ENCODE assay signal across 14 cellular contexts in the genomic region with DNA sequence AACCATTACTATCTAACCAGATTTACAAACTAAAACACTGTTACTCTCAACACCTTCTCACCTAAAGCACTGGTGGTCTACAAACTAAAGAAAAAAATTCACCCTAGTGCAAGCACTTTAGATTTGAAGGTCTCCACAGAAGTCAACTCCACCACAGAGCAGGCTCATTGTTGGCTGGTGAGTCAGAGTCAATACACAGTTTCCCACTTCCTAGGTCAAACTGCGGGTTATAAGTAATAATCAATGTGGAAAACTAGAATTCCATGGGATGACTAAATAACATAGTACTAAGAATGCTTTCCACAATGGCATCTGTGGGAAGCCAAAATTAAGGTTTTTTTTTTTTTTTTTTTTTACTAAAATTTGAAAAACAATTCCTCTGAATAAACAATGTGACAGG.
DNase-seq lines count a peak whose midpoint lies in the region; ATAC-seq and TF ChIP-seq lines count a peak whose summit lies in the region.
"Had no signal": no experiment of that assay in that cellular context is flagged by ENCODE, and none has a peak within 500 bp of the region (broad histone marks: within the 10 kb centered on the region; RNA-seq: fewer than 3 reads in every experiment).

No MANE protein-coding gene starts in this region.

- peak; percentile 49 for DNase-seq in H4 (ENCODE audit: low spot score)
- DNase-seq in foreskin fibroblast, result peak; percentile 91 to 93
- no peak for DNase-seq in smooth muscle cell (lab: John Stamatoyannopoulos, UW; ENCODE audit: unreplicated experiment)
- no peak for DNase-seq in NCI-H2107 (lab: John Stamatoyannopoulos, UW)
- no peak for DNase-seq in NCI-H1694 (lab: John Stamatoyannopoulos, UW)
- DNase-seq in GF-D8 (lab: John Stamatoyannopoulos, UW), result no peak
- DNase-seq in DMS79 (lab: John Stamatoyannopoulos, UW), result no peak
- DNase-seq: COR-L47, hypothalamus, Karpas-422, NCI-H2171, stomach had no signal

- H3K4me1 ChIP-seq in smooth muscle cell (ENCODE audit: low read depth), result peaks cover 18% of the 10 kb centered on the region

- H3K4me3 ChIP-seq in foreskin fibroblast (ENCODE audit: low read depth in 1 of 2, low read length in 2 of 2) (no peak overlapping the region), smooth muscle cell (no peak overlapping the region)
- H3K4me3 ChIP-seq: GM12878, stomach had no signal

- H3K36me3 ChIP-seq in smooth muscle cell (ENCODE audit: low read depth), result no peaks in the 10 kb centered on the region
- H3K36me3 ChIP-seq: stomach had no signal

- no peaks in the 10 kb centered on the region for H3K9me3 ChIP-seq in smooth muscle cell (replicated peaks; ENCODE audit: low read depth)
- H3K9me3 ChIP-seq: stomach had no signal

- TF ChIP-seq CTCF in foreskin fibroblast (IDR thresholded peaks at IDR 0.05; ENCODE audit: low read depth, low read length) (no peak), smooth muscle cell (IDR thresholded peaks at IDR 0.05; ENCODE audit: borderline replicate concordance, insufficient read depth, poor library complexity, severe bottlenecking) (no peak)

- WGBS in smooth muscle cell (ENCODE audit: low lambda C conversion rate), result 40% methylated on average over 1 of the region's 1 CpG

- no peaks in the 10 kb centered on the region for H4K20me1 ChIP-seq in smooth muscle cell (ENCODE audit: low read depth)

- H3K27me3 ChIP-seq in smooth muscle cell (ENCODE audit: low read depth), result no peaks in the 10 kb centered on the region
- H3K27me3 ChIP-seq: stomach had no signal

- H3F3A ChIP-seq in smooth muscle cell (ENCODE audit: low read depth), result no peaks in the 10 kb centered on the region

- no peaks in the 10 kb centered on the region for H3K79me2 ChIP-seq in smooth muscle cell (ENCODE audit: low read depth)

- ATAC-seq in SK-N-SH treated with all-trans-retinoic acid at 6 μM for 48 hours, result peak; percentile 42
- ATAC-seq: GM12878 had no signal

- H3K9ac ChIP-seq in smooth muscle cell (ENCODE audit: low read depth), result peak overlapping the region; percentile 70

- peak overlapping the region; percentile 60 for H3K4me2 ChIP-seq in smooth muscle cell

- H3K27ac ChIP-seq in smooth muscle cell (ENCODE audit: low read depth), result peak overlapping the region; percentile 94

- no peak overlapping the region for H2AFZ ChIP-seq in smooth muscle cell (ENCODE audit: low read depth)

TF ChIP-seq in SK-N-SH treated with all-trans-retinoic acid at 6 μM for 48 hours, 23 proteins besides CTCF, POLR2A, EP300 and RAD21:
- TF ChIP-seq, protein P1, sequence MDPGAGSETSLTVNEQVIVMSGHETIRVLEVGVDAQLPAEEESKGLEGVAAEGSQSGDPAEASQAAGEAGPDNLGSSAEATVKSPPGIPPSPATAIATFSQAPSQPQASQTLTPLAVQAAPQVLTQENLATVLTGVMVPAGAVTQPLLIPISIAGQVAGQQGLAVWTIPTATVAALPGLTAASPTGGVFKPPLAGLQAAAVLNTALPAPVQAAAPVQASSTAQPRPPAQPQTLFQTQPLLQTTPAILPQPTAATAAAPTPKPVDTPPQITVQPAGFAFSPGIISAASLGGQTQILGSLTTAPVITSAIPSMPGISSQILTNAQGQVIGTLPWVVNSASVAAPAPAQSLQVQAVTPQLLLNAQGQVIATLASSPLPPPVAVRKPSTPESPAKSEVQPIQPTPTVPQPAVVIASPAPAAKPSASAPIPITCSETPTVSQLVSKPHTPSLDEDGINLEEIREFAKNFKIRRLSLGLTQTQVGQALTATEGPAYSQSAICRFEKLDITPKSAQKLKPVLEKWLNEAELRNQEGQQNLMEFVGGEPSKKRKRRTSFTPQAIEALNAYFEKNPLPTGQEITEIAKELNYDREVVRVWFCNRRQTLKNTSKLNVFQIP (CRISPR knock-in tag; IDR thresholded peaks at IDR 0.05; ENCODE audit: borderline replicate concordance, low read depth), result no peak
- TF ChIP-seq RARB (CRISPR knock-in tag; IDR thresholded peaks at IDR 0.05) (no peak), ESRRG (CRISPR knock-in tag; IDR thresholded peaks at IDR 0.05) (no peak), ARNTL (CRISPR knock-in tag; IDR thresholded peaks at IDR 0.05; ENCODE audit: borderline replicate concordance, low read depth) (no peak), ZFP30 (CRISPR knock-in tag; IDR thresholded peaks at IDR 0.05) (no peak), ZC3H10 (CRISPR knock-in tag; IDR thresholded peaks at IDR 0.05) (no peak), PPARA (CRISPR knock-in tag; IDR thresholded peaks at IDR 0.05; ENCODE audit: borderline replicate concordance) (no peak), ZFP3 (CRISPR knock-in tag; IDR thresholded peaks at IDR 0.05) (no peak), TCF4 (CRISPR knock-in tag; IDR thresholded peaks at IDR 0.05; ENCODE audit: borderline replicate concordance) (no peak), CSDC2 (CRISPR knock-in tag; IDR thresholded peaks at IDR 0.05) (no peak), ZNF70 (CRISPR knock-in tag; IDR thresholded peaks at IDR 0.05) (no peak), TOX (CRISPR knock-in tag; IDR thresholded peaks at IDR 0.05; ENCODE audit: borderline replicate concordance) (no peak), BACH2 (CRISPR knock-in tag; IDR thresholded peaks at IDR 0.05; ENCODE audit: borderline replicate concordance) (no peak), ISL1 (CRISPR knock-in tag; IDR thresholded peaks at IDR 0.05) (no peak)
- TF ChIP-seq, protein P2, sequence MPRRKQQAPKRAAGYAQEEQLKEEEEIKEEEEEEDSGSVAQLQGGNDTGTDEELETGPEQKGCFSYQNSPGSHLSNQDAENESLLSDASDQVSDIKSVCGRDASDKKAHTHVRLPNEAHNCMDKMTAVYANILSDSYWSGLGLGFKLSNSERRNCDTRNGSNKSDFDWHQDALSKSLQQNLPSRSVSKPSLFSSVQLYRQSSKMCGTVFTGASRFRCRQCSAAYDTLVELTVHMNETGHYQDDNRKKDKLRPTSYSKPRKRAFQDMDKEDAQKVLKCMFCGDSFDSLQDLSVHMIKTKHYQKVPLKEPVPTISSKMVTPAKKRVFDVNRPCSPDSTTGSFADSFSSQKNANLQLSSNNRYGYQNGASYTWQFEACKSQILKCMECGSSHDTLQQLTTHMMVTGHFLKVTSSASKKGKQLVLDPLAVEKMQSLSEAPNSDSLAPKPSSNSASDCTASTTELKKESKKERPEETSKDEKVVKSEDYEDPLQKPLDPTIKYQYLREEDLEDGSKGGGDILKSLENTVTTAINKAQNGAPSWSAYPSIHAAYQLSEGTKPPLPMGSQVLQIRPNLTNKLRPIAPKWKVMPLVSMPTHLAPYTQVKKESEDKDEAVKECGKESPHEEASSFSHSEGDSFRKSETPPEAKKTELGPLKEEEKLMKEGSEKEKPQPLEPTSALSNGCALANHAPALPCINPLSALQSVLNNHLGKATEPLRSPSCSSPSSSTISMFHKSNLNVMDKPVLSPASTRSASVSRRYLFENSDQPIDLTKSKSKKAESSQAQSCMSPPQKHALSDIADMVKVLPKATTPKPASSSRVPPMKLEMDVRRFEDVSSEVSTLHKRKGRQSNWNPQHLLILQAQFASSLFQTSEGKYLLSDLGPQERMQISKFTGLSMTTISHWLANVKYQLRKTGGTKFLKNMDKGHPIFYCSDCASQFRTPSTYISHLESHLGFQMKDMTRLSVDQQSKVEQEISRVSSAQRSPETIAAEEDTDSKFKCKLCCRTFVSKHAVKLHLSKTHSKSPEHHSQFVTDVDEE (CRISPR knock-in tag; IDR thresholded peaks at IDR 0.05), result no peak
- TF ChIP-seq, protein P3, sequence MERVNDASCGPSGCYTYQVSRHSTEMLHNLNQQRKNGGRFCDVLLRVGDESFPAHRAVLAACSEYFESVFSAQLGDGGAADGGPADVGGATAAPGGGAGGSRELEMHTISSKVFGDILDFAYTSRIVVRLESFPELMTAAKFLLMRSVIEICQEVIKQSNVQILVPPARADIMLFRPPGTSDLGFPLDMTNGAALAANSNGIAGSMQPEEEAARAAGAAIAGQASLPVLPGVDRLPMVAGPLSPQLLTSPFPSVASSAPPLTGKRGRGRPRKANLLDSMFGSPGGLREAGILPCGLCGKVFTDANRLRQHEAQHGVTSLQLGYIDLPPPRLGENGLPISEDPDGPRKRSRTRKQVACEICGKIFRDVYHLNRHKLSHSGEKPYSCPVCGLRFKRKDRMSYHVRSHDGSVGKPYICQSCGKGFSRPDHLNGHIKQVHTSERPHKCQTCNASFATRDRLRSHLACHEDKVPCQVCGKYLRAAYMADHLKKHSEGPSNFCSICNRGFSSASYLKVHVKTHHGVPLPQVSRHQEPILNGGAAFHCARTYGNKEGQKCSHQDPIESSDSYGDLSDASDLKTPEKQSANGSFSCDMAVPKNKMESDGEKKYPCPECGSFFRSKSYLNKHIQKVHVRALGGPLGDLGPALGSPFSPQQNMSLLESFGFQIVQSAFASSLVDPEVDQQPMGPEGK (CRISPR knock-in tag; IDR thresholded peaks at IDR 0.05; ENCODE audit: borderline replicate concordance), result no peak
- TF ChIP-seq, protein P4, sequence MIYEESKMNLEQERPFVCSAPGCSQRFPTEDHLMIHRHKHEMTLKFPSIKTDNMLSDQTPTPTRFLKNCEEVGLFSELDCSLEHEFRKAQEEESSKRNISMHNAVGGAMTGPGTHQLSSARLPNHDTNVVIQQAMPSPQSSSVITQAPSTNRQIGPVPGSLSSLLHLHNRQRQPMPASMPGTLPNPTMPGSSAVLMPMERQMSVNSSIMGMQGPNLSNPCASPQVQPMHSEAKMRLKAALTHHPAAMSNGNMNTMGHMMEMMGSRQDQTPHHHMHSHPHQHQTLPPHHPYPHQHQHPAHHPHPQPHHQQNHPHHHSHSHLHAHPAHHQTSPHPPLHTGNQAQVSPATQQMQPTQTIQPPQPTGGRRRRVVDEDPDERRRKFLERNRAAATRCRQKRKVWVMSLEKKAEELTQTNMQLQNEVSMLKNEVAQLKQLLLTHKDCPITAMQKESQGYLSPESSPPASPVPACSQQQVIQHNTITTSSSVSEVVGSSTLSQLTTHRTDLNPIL (CRISPR knock-in tag; IDR thresholded peaks at IDR 0.05; ENCODE audit: low read depth), result no peak

Comparison
In these comparisons a context has a peak if more than half of its experiments do, and no peak if none do; other contexts are left out.
1. DNase-seq: peak in H4 (single experiment) and foreskin fibroblast (2 of 2); none in smooth muscle cell (single experiment), NCI-H2107 (single experiment), NCI-H1694 (single experiment), GF-D8 (single experiment) and DMS79 (single experiment).